ENCODE assay signal across 15 cellular contexts in genomic region chr10:6175329-6176055, GRCh38. TPM values are rescaled to one million over a fixed set of nuclear protein-coding genes. Genes with fewer than 3 reads are reported as not detected.
DNase-seq lines count a peak whose midpoint lies in the region; ATAC-seq and TF ChIP-seq lines count a peak whose summit lies in the region.
"Had no signal": no experiment of that assay in that cellular context is flagged by ENCODE, and none has a peak within 500 bp of the region (broad histone marks: within the 10 kb centered on the region; RNA-seq: fewer than 3 reads in every experiment).

No MANE protein-coding gene starts in this region.

- POLR2A ChIA-PET in naive thymus-derived CD4-positive, alpha-beta T cell (lab: Charles Lee) = interaction anchor here (1.8 to 2.2 kb wide), 2 partner anchors 12 to 26 kb away, joined by 5 to 10 read pairs; partner anchors contain the start of gene PFKFB3

- H3K4me1 ChIP-seq in naive thymus-derived CD4-positive, alpha-beta T cell (ENCODE audit: control insufficient read depth in 2 of 2, insufficient read depth in 2 of 2, low read length in 2 of 2) = peaks cover 9 to 32% of the 10 kb centered on the region in 2 donors
- H3K4me1 ChIP-seq in upper lobe of right lung = peaks cover 21% of the 10 kb centered on the region

- H3K4me3 ChIP-seq in naive thymus-derived CD4-positive, alpha-beta T cell (ENCODE audit: low read length) = no peak overlapping the region
- H3K4me3 ChIP-seq in upper lobe of right lung = no peak overlapping the region

- intact Hi-C loops in naive thymus-derived CD4-positive, alpha-beta T cell (cut with micrococcal nuclease) = no loop called here
- intact Hi-C loops in upper lobe of right lung (cut with DNase I) = no loop called here

- H3K27me3 Mint-ChIP-seq in activated naive CD4-positive, alpha-beta T cell treated with anti-CD3 and anti-CD28 coated beads, Interleukin-2, amount 10 ng/mL, durations not matched to agents 7 days and 5 days = no peaks in the 10 kb centered on the region
- H3K27me3 Mint-ChIP-seq in activated naive CD8-positive, alpha-beta T cell treated with anti-CD3 and anti-CD28 coated beads, Interleukin-2, amount 50 U/mL, for 24 hours = no peaks in the 10 kb centered on the region
- no peaks in the 10 kb centered on the region for H3K27me3 Mint-ChIP-seq in naive thymus-derived CD4-positive, alpha-beta T cell
- H3K27me3 Mint-ChIP-seq in activated CD8-positive, alpha-beta memory T cell treated with anti-CD3 and anti-CD28 coated beads, Interleukin-2, amount 10 ng/mL, durations not matched to agents 7 days and 5 days = no peaks in the 10 kb centered on the region

- CTCF ChIA-PET in activated naive CD4-positive, alpha-beta T cell treated with anti-CD3 and anti-CD28 coated beads, Interleukin-2, amount 10 ng/mL, durations not matched to agents 7 days and 5 days (lab: Charles Lee) = interaction anchor here (1.2 to 1.5 kb wide), 2 partner anchors 12 to 27 kb away, joined by 3 to 4 read pairs; partner anchors contain the start of gene PFKFB3
- CTCF ChIA-PET in naive thymus-derived CD4-positive, alpha-beta T cell (lab: Charles Lee) = interaction anchor here (0.9 kb wide), 1 partner anchor 27 kb away, joined by 3 read pairs; the partner anchor contains the start of gene PFKFB3
- CTCF ChIA-PET in activated CD8-positive, alpha-beta memory T cell treated with anti-CD3 and anti-CD28 coated beads, Interleukin-2, amount 10 ng/mL, durations not matched to agents 7 days and 5 days (lab: Charles Lee) = interaction anchor here (1.5 to 1.7 kb wide), 2 partner anchors 12 to 234 kb away, joined by 3 to 5 read pairs; no protein-coding TSS in a partner anchor

- peak overlapping the region; percentile 16 for H3K27ac ChIP-seq in naive thymus-derived CD4-positive, alpha-beta T cell (ENCODE audit: low read depth, low read length)
- no peak overlapping the region for H3K27ac ChIP-seq in upper lobe of right lung

- H3K36me3 ChIP-seq in naive thymus-derived CD4-positive, alpha-beta T cell (ENCODE audit: control insufficient read depth in 2 of 3, insufficient read depth in 3 of 3, low read length in 3 of 3) = no peaks in the 10 kb centered on the region
- no peaks in the 10 kb centered on the region for H3K36me3 ChIP-seq in upper lobe of right lung

- peak overlapping the region; percentile 5 for H3K27ac Mint-ChIP-seq in activated naive CD4-positive, alpha-beta T cell treated with anti-CD3 and anti-CD28 coated beads, Interleukin-2, amount 10 ng/mL, durations not matched to agents 7 days and 5 days
- peak overlapping the region; percentile 2 for H3K27ac Mint-ChIP-seq in activated naive CD8-positive, alpha-beta T cell treated with anti-CD3 and anti-CD28 coated beads, Interleukin-2, amount 50 U/mL, for 24 hours
- H3K27ac Mint-ChIP-seq in naive thymus-derived CD4-positive, alpha-beta T cell = peak overlapping the region; percentile 54 to 94 (median 88)
- no peak overlapping the region for H3K27ac Mint-ChIP-seq in activated CD8-positive, alpha-beta memory T cell treated with anti-CD3 and anti-CD28 coated beads, Interleukin-2, amount 10 ng/mL, durations not matched to agents 7 days and 5 days

- no peaks in the 10 kb centered on the region for H3K9me3 Mint-ChIP-seq in activated naive CD4-positive, alpha-beta T cell treated with anti-CD3 and anti-CD28 coated beads, Interleukin-2, amount 10 ng/mL, durations not matched to agents 7 days and 5 days
- H3K9me3 Mint-ChIP-seq in activated naive CD8-positive, alpha-beta T cell treated with anti-CD3 and anti-CD28 coated beads, Interleukin-2, amount 50 U/mL, for 24 hours = no peaks in the 10 kb centered on the region
- H3K9me3 Mint-ChIP-seq in naive thymus-derived CD4-positive, alpha-beta T cell = no peaks in the 10 kb centered on the region
- no peaks in the 10 kb centered on the region for H3K9me3 Mint-ChIP-seq in activated CD8-positive, alpha-beta memory T cell treated with anti-CD3 and anti-CD28 coated beads, Interleukin-2, amount 10 ng/mL, durations not matched to agents 7 days and 5 days (ENCODE audit: low read depth)

- peaks cover 59% of the 10 kb centered on the region for H3K4me1 Mint-ChIP-seq in activated naive CD4-positive, alpha-beta T cell treated with anti-CD3 and anti-CD28 coated beads, Interleukin-2, amount 10 ng/mL, durations not matched to agents 7 days and 5 days
- peaks cover 58% of the 10 kb centered on the region for H3K4me1 Mint-ChIP-seq in activated naive CD8-positive, alpha-beta T cell treated with anti-CD3 and anti-CD28 coated beads, Interleukin-2, amount 50 U/mL, for 24 hours
- H3K4me1 Mint-ChIP-seq in naive thymus-derived CD4-positive, alpha-beta T cell = peaks cover 46 to 79% (median 67%) of the 10 kb centered on the region in 7 donors
- peaks cover 43% of the 10 kb centered on the region for H3K4me1 Mint-ChIP-seq in activated CD8-positive, alpha-beta memory T cell treated with anti-CD3 and anti-CD28 coated beads, Interleukin-2, amount 10 ng/mL, durations not matched to agents 7 days and 5 days

- no peaks in the 10 kb centered on the region for H3K9me3 ChIP-seq in naive thymus-derived CD4-positive, alpha-beta T cell (ENCODE audit: control insufficient read depth in 2 of 3, low read length in 3 of 3)
- H3K9me3 ChIP-seq in upper lobe of right lung = no peaks in the 10 kb centered on the region

- DNase-seq in activated naive CD4-positive, alpha-beta T cell treated with anti-CD3 and anti-CD28 coated beads, Interleukin-2, amount 10 ng/mL, durations not matched to agents 7 days and 5 days = no peak
- DNase-seq in activated naive CD4-positive, alpha-beta T cell (lab: John Stamatoyannopoulos, UW) = no peak
- DNase-seq in activated naive CD8-positive, alpha-beta T cell treated with anti-CD3 and anti-CD28 coated beads, Interleukin-2, amount 50 U/mL, for 24 hours = no peak
- no peak for DNase-seq in naive thymus-derived CD4-positive, alpha-beta T cell
- DNase-seq in upper lobe of right lung (peak; percentile 43), NCI-H128 (lab: John Stamatoyannopoulos, UW; ENCODE audit: unreplicated experiment) (no peak), SK-N-DZ (ENCODE audit: low spot score) (no peak)
- no peak for DNase-seq in activated CD8-positive, alpha-beta memory T cell treated with anti-CD3 and anti-CD28 coated beads, Interleukin-2, amount 10 ng/mL, durations not matched to agents 7 days and 5 days
- DNase-seq: DND-41; effector memory CD4-positive, alpha-beta T cell; NCI-H187 treated with DMSO at 0.1 percent for 48 hours; NCI-H774; stimulated activated CD4-positive, alpha-beta T cell treated with anti-CD3 and anti-CD28 coated beads, Interleukin-15, amount 100 ng/mL, for 24 hours; T1000; trophoblast cell had no signal

- H3K27me3 ChIP-seq in naive thymus-derived CD4-positive, alpha-beta T cell (ENCODE audit: control insufficient read depth in 2 of 2, insufficient read depth in 2 of 2, low read length in 2 of 2) = no peaks in the 10 kb centered on the region
- no peaks in the 10 kb centered on the region for H3K27me3 ChIP-seq in upper lobe of right lung

- peaks cover 11% of the 10 kb centered on the region for H3K36me3 Mint-ChIP-seq in activated naive CD4-positive, alpha-beta T cell treated with anti-CD3 and anti-CD28 coated beads, Interleukin-2, amount 10 ng/mL, durations not matched to agents 7 days and 5 days
- H3K36me3 Mint-ChIP-seq in activated naive CD8-positive, alpha-beta T cell treated with anti-CD3 and anti-CD28 coated beads, Interleukin-2, amount 50 U/mL, for 24 hours (ENCODE audit: low read depth) = peaks cover 20% of the 10 kb centered on the region
- peaks cover 5 to 15% (median 5%) of the 10 kb centered on the region in 5 donors for H3K36me3 Mint-ChIP-seq in naive thymus-derived CD4-positive, alpha-beta T cell
- peaks cover 4% of the 10 kb centered on the region for H3K36me3 Mint-ChIP-seq in activated CD8-positive, alpha-beta memory T cell treated with anti-CD3 and anti-CD28 coated beads, Interleukin-2, amount 10 ng/mL, durations not matched to agents 7 days and 5 days

- TF ChIP-seq CTCF in upper lobe of right lung (IDR thresholded peaks at IDR 0.05) = no peak

- H3K4me3 Mint-ChIP-seq in activated naive CD4-positive, alpha-beta T cell treated with anti-CD3 and anti-CD28 coated beads, Interleukin-2, amount 10 ng/mL, durations not matched to agents 7 days and 5 days = no peak overlapping the region
- no peak overlapping the region for H3K4me3 Mint-ChIP-seq in activated naive CD8-positive, alpha-beta T cell treated with anti-CD3 and anti-CD28 coated beads, Interleukin-2, amount 50 U/mL, for 24 hours
- peak overlapping the region in 4 of 10 donors; percentile 5 to 24 (median 12) for H3K4me3 Mint-ChIP-seq in naive thymus-derived CD4-positive, alpha-beta T cell
- no peak overlapping the region for H3K4me3 Mint-ChIP-seq in activated CD8-positive, alpha-beta memory T cell treated with anti-CD3 and anti-CD28 coated beads, Interleukin-2, amount 10 ng/mL, durations not matched to agents 7 days and 5 days

- peak; percentile 64 for ATAC-seq in activated naive CD8-positive, alpha-beta T cell treated with anti-CD3 and anti-CD28 coated beads, Interleukin-2, amount 50 U/mL, for 24 hours
- ATAC-seq in naive thymus-derived CD4-positive, alpha-beta T cell = no peak
- ATAC-seq in upper lobe of right lung = no peak
- ATAC-seq in activated CD8-positive, alpha-beta memory T cell treated with anti-CD3 and anti-CD28 coated beads, Interleukin-2, amount 10 ng/mL, durations not matched to agents 7 days and 5 days = no peak

RNA-seq across cellular contexts. Expression of gene PFKFB3, which starts 27.2 kb away (rescaled TPM):
- 100 to 1,000 TPM in 1 of 5 experiments, 10 to 100 TPM in 4; 65.9 to 129 (median 80.5) TPM for total RNA-seq in naive thymus-derived CD4-positive, alpha-beta T cell
- 10 to 100 TPM in 1 of 2 donors, 1 to 10 TPM in 1; 2.3 to 13.0 TPM for polyA plus RNA-seq in naive thymus-derived CD4-positive, alpha-beta T cell
- total RNA-seq in upper lobe of right lung = 77.2 TPM
- 22.4 and 26.5 TPM in 2 replicates for polyA plus RNA-seq in SK-N-DZ (2014; cell fraction: cytosol; rRNA removed)
- polyA plus RNA-seq in SK-N-DZ (2014; cell fraction: nucleus; rRNA removed) = 24.0 and 24.5 TPM in 2 replicates
- total RNA-seq in activated CD8-positive, alpha-beta memory T cell treated with anti-CD3 and anti-CD28 coated beads, Interleukin-2, amount 10 ng/mL, durations not matched to agents 7 days and 5 days = 10 to 100 TPM; 57.1 to 59.3 TPM
